In the genomic region with DNA sequence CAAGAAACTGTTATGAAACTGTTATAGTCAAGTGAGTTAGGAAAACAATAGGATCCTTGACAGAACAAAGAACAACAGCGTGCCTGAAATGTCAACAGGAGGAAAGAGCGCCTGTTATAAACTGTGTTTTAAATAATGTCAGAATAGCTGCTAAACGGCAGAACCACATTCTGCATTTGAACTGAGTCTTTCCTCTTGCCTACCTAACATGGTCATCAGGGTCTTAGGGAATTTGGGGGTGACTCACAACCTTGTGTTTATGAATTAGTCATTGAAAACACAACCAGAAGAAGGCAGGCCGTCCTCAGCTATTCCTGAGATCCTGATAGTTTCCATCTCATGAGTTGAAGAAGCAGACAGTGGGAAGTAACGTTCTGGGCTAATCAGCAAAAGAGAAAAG, we compare ENCODE assay signal across 13 cellular contexts.
DNase-seq lines count a peak whose midpoint lies in the region; ATAC-seq lines count a peak whose summit lies in the region.
"Had no signal": no experiment of that assay in that cellular context is flagged by ENCODE, and none has a peak within 500 bp of the region (broad histone marks: within the 10 kb centered on the region; RNA-seq: fewer than 3 reads in every experiment).

No MANE protein-coding gene starts in this region.

- ATAC-seq in Right ventricle myocardium superior (ENCODE audit: poor library complexity) (no peak), GM18502 (IDR thresholded peaks at IDR 0.05; ENCODE audit: poor library complexity, unreplicated experiment) (no peak), GM18511 (IDR thresholded peaks at IDR 0.05; ENCODE audit: unreplicated experiment) (no peak)
- ATAC-seq: T-helper 17 cell had no signal

- intact Hi-C loops in Right ventricle myocardium superior (cut with DNase I) = no loop called here

- H3K9me3 ChIP-seq in SK-N-MC (ENCODE audit: low read depth, low read length) = no peaks in the 10 kb centered on the region

- DNase-seq in Daoy (ENCODE audit: low read depth) (peak; percentile 93), SK-N-MC (ENCODE audit: low read depth, low spot score) (no peak), fibroblast of the conjunctiva (ENCODE audit: low read depth) (peak; percentile 87), Right ventricle myocardium superior (no peak)
- no peak for DNase-seq in activated CD4-positive, alpha-beta T cell treated with anti-CD3 and anti-CD28 coated beads for 1 hour
- DNase-seq: activated T-cell treated with anti-CD3 and anti-CD28 coated beads for 4 hours, DMS79, dorsolateral prefrontal cortex, NCI-H345, T-helper 17 cell had no signal

- no peaks in the 10 kb centered on the region for H3K36me3 ChIP-seq in SK-N-MC (ENCODE audit: insufficient read depth, low read length)
- no peaks in the 10 kb centered on the region for H3K36me3 ChIP-seq in rectal smooth muscle tissue (ENCODE audit: control insufficient read depth, insufficient read depth, low read length)

- H3K9ac ChIP-seq in SK-N-MC (ENCODE audit: insufficient read length) = no peak overlapping the region
- no peak overlapping the region for H3K9ac ChIP-seq in rectal smooth muscle tissue (ENCODE audit: low read length)

- H3K27me3 ChIP-seq in rectal smooth muscle tissue (ENCODE audit: control insufficient read depth, insufficient read depth, low read length) = no peaks in the 10 kb centered on the region
- H3K27me3 ChIP-seq: dorsolateral prefrontal cortex had no signal

- H3K27ac ChIP-seq in SK-N-MC (peak overlapping the region; percentile 73; the same call in 1 of the 2 replicates), rectal smooth muscle tissue (ENCODE audit: low read depth, low read length) (peak overlapping the region; percentile 73)

- H3K4me3 ChIP-seq in SK-N-MC = no peak overlapping the region
- no peak overlapping the region for H3K4me3 ChIP-seq in rectal smooth muscle tissue (ENCODE audit: low read length)

- H3K4me1 ChIP-seq in rectal smooth muscle tissue (ENCODE audit: control insufficient read depth, insufficient read depth, low read length) = peaks cover 23% of the 10 kb centered on the region

Comparison
In these comparisons a context has a peak if more than half of its experiments do, and no peak if none do; other contexts are left out.
1. DNase-seq: peak in Daoy (single experiment) and fibroblast of the conjunctiva (single experiment); none in SK-N-MC (single experiment), Right ventricle myocardium superior (single experiment) and activated CD4-positive, alpha-beta T cell treated with anti-CD3 and anti-CD28 coated beads for 1 hour (single experiment).